ENCODE assay signal across 21 cellular contexts in genomic region chr11:6557761-6558674, GRCh38. TPM values are rescaled to one million over a fixed set of nuclear protein-coding genes. Genes with fewer than 3 reads are reported as not detected.
DNase-seq lines count a peak whose midpoint lies in the region; ATAC-seq and TF ChIP-seq lines count a peak whose summit lies in the region.
"Had no signal": no experiment of that assay in that cellular context is flagged by ENCODE, and none has a peak within 500 bp of the region (broad histone marks: within the 10 kb centered on the region; RNA-seq: fewer than 3 reads in every experiment).

No MANE protein-coding gene starts in this region.

- peaks cover 23% of the 10 kb centered on the region for H3K36me3 Mint-ChIP-seq in memory B cell
- no peaks in the 10 kb centered on the region for H3K36me3 Mint-ChIP-seq in activated naive CD8-positive, alpha-beta T cell treated with anti-CD3 and anti-CD28 coated beads for 36 hours

- WGBS in heart left ventricle, 4 donors: 74 to 80% (median 75%) methylated on average over 13 to 14 of the region's 14 CpGs

- no peak overlapping the region for H3K4me3 ChIP-seq in heart left ventricle
- H3K4me3 ChIP-seq: GM12878 had no signal

- intact Hi-C loops in Right ventricle myocardium inferior (cut with DNase I) (no loop called here), cardiac septum (cut with DNase I) (no loop called here), heart left ventricle (cut with DNase I) (loop anchor here in 1 of 10 donors (5.0 kb wide), 1 partner anchor 44 kb away; the partner anchor contains the start of genes ILK and RRP8)

- H3K9me3 ChIP-seq in heart left ventricle: no peaks in the 10 kb centered on the region

- DNase-seq in Right ventricle myocardium inferior (ENCODE audit: missing footprints) (no peak), cardiac septum (ENCODE audit: low spot score) (no peak), heart left ventricle (peak in 2 of 5 donors; percentile 59 to 81), memory B cell (ENCODE audit: low spot score in 2 of 2) (no peak), GF-D8 (lab: John Stamatoyannopoulos, UW) (no peak), EL (no peak)
- no peak for DNase-seq in activated naive CD8-positive, alpha-beta T cell treated with anti-CD3 and anti-CD28 coated beads for 36 hours
- DNase-seq: 8988T, HFFc6, MV-4-11, NCI-H1417, NCI-H187, NCI-H2107, NCI-H510A treated with DMSO at 0.1 percent for 48 hours, NCI-H774, OCI-M1, SHP77 treated with DMSO at 0.1 percent for 48 hours had no signal

- no peak for TF ChIP-seq POLR2A in heart left ventricle (IDR thresholded peaks at IDR 0.05)

- no peaks in the 10 kb centered on the region for H3K9me3 Mint-ChIP-seq in memory B cell
- H3K9me3 Mint-ChIP-seq in activated naive CD8-positive, alpha-beta T cell treated with anti-CD3 and anti-CD28 coated beads for 36 hours: no peaks in the 10 kb centered on the region
- H3K9me3 Mint-ChIP-seq: CD14-positive monocyte, HFFc6 had no signal

- H3K4me3 Mint-ChIP-seq in memory B cell: no peak overlapping the region
- H3K4me3 Mint-ChIP-seq in activated naive CD8-positive, alpha-beta T cell treated with anti-CD3 and anti-CD28 coated beads for 36 hours: no peak overlapping the region
- H3K4me3 Mint-ChIP-seq: CD14-positive monocyte, HFFc6 had no signal

- H3K27ac ChIP-seq in heart left ventricle: no peak overlapping the region
- H3K27ac ChIP-seq: KMS-11 had no signal

- no peak for TF ChIP-seq CTCF in heart left ventricle (IDR thresholded peaks at IDR 0.05)

- H3K27me3 Mint-ChIP-seq in memory B cell: no peaks in the 10 kb centered on the region
- H3K27me3 Mint-ChIP-seq in activated naive CD8-positive, alpha-beta T cell treated with anti-CD3 and anti-CD28 coated beads for 36 hours: no peaks in the 10 kb centered on the region

- peaks cover 0 to 3% (median 0%) of the 10 kb centered on the region in 9 donors for H3K36me3 ChIP-seq in heart left ventricle

- peaks cover 0 to 18% (median 0%) of the 10 kb centered on the region in 12 donors for H3K4me1 ChIP-seq in heart left ventricle

- H3K4me1 Mint-ChIP-seq in memory B cell: peaks cover 3% of the 10 kb centered on the region
- H3K4me1 Mint-ChIP-seq in activated naive CD8-positive, alpha-beta T cell treated with anti-CD3 and anti-CD28 coated beads for 36 hours: no peaks in the 10 kb centered on the region
- H3K4me1 Mint-ChIP-seq: CD14-positive monocyte had no signal

- H3K27me3 ChIP-seq in heart left ventricle: no peaks in the 10 kb centered on the region

- H3K27ac Mint-ChIP-seq in memory B cell: peak overlapping the region; percentile 26
- H3K27ac Mint-ChIP-seq in activated naive CD8-positive, alpha-beta T cell treated with anti-CD3 and anti-CD28 coated beads for 36 hours: no peak overlapping the region
- H3K27ac Mint-ChIP-seq: HFFc6 had no signal

- peak; percentile 87 for ATAC-seq in Right ventricle myocardium inferior
- ATAC-seq in heart left ventricle: peak; percentile 84 to 94 (median 91)
- ATAC-seq in memory B cell (ENCODE audit: low read depth): no peak
- ATAC-seq in GM19463 (IDR thresholded peaks at IDR 0.05; ENCODE audit: unreplicated experiment): no peak
- ATAC-seq: GM12878 had no signal

RNA-seq across cellular contexts. Expression of gene RRP8, which starts 45.4 kb away (rescaled TPM):
- total RNA-seq in Right ventricle myocardium inferior (22.9 TPM), cardiac septum (21.3 TPM), heart left ventricle (10 to 100 TPM; 11.2 to 23.5 (median 18.0) TPM)
- polyA plus RNA-seq in heart left ventricle: 10 to 100 TPM; 16.6 to 17.4 TPM
- total RNA-seq in activated naive CD8-positive, alpha-beta T cell treated with anti-CD3 and anti-CD28 coated beads for 36 hours: 10 to 100 TPM; 37.8 to 45.3 TPM

RNA-seq across cellular contexts. Expression of gene ILK, which starts 45.6 kb away (rescaled TPM):
- total RNA-seq in Right ventricle myocardium inferior: 233 TPM
- 229 TPM for total RNA-seq in cardiac septum
- total RNA-seq in heart left ventricle: 100 to 1,000 TPM; 177 to 259 (median 222) TPM
- polyA plus RNA-seq in heart left ventricle: 100 to 1,000 TPM; 220 to 288 TPM
- total RNA-seq in activated naive CD8-positive, alpha-beta T cell treated with anti-CD3 and anti-CD28 coated beads for 36 hours: 10 to 100 TPM; 66.1 to 68.0 TPM

RNA-seq across cellular contexts. Expression of gene TAF10, which starts 54.0 kb away (rescaled TPM):
- total RNA-seq in Right ventricle myocardium inferior: 90.9 TPM
- total RNA-seq in cardiac septum: 126 TPM
- total RNA-seq in heart left ventricle: 100 to 1,000 TPM in 4 of 9 donors, 10 to 100 TPM in 5; 42.3 to 153 (median 99.0) TPM
- 100 to 1,000 TPM in 1 of 2 donors, 10 to 100 TPM in 1; 50.8 to 155 TPM for polyA plus RNA-seq in heart left ventricle
- 100 to 1,000 TPM; 156 to 160 TPM for total RNA-seq in activated naive CD8-positive, alpha-beta T cell treated with anti-CD3 and anti-CD28 coated beads for 36 hours

Comparison
In these comparisons a context has a peak if more than half of its experiments do, and no peak if none do; other contexts are left out.
1. ATAC-seq: peak in Right ventricle myocardium inferior (single experiment) and heart left ventricle (4 of 4); none in memory B cell (single experiment) and GM19463 (single experiment).